Comparison of ENCODE assay signal across 10 cellular contexts in genomic region chr9:7186175-7186574, GRCh38.
DNase-seq lines count a peak whose midpoint lies in the region; ATAC-seq and TF ChIP-seq lines count a peak whose summit lies in the region.
"Had no signal": no experiment of that assay in that cellular context is flagged by ENCODE, and none has a peak within 500 bp of the region (broad histone marks: within the 10 kb centered on the region; RNA-seq: fewer than 3 reads in every experiment).

No MANE protein-coding gene starts in this region.

- no peak for TF ChIP-seq EP300 in transverse colon (IDR thresholded peaks at IDR 0.05; ENCODE audit: low read depth)

- H3K27ac ChIP-seq in breast epithelium (no peak overlapping the region), transverse colon (no peak overlapping the region)

- H3K36me3 ChIP-seq in breast epithelium = no peaks in the 10 kb centered on the region
- H3K36me3 ChIP-seq in transverse colon = no peaks in the 10 kb centered on the region

- no peak for ATAC-seq in GM21528 (IDR thresholded peaks at IDR 0.05; ENCODE audit: low FRiP score, unreplicated experiment)

- peaks cover 11% of the 10 kb centered on the region for H3K36me3 Mint-ChIP-seq in MCF 10A (ENCODE audit: insufficient read depth, unreplicated experiment)

- WGBS in transverse colon (ENCODE audit: low coverage in 1 of 2), 2 donors = 50% methylated on average over 1 of the region's 1 CpG; no CpG with 5 or more reads in 1 of the 2 donors

- H3K4me3 Mint-ChIP-seq in MCF 10A (ENCODE audit: unreplicated experiment) = no peak overlapping the region
- H3K4me3 Mint-ChIP-seq: activated naive CD8-positive, alpha-beta T cell treated with anti-CD3 and anti-CD28 coated beads, Interleukin-2, amount 10 ng/mL, durations not matched to agents 7 days and 5 days had no signal

- H3K4me1 ChIP-seq in breast epithelium (no peaks in the 10 kb centered on the region), transverse colon (no peaks in the 10 kb centered on the region)

- in situ Hi-C loops in transverse colon (cut with MboI; ENCODE audit: low pct_ligation_motif_present in 1 of 4, low pct_unique_long_range_greater_than_20kb in 1 of 4, low sequenced_read_pairs in 3 of 4) = no loop called here

- TF ChIP-seq CTCF in MCF 10A (IDR thresholded peaks at IDR 0.05; ENCODE audit: unreplicated experiment) (peak; percentile 63), breast epithelium (IDR thresholded peaks at IDR 0.05) (no peak), fibroblast of mammary gland (conservative IDR thresholded peaks at IDR 0.05; ENCODE audit: control insufficient read depth, insufficient read depth, low read depth, low read length) (peak; percentile 80), transverse colon (IDR thresholded peaks at IDR 0.05) (peak; percentile 18 to 54 (median 42))

- no TSS peak for BruUV-seq in MCF 10A (replicated peaks; lab: Mats Ljungman, UMichigan)

- peaks cover 8% of the 10 kb centered on the region for H3K9me3 Mint-ChIP-seq in MCF 10A (ENCODE audit: unreplicated experiment)

- POLR2A ChIA-PET in MCF 10A (lab: Yijun Ruan, JAX) = no interaction called here

- intact Hi-C loops in MCF 10A (cut with micrococcal nuclease) = loop anchor here (5.0 kb wide), 1 partner anchor 46 kb away; no protein-coding TSS in a partner anchor
- intact Hi-C loops in breast epithelium (cut with DNase I; ENCODE audit: low total_unique reads) = no loop called here
- intact Hi-C loops in transverse colon (cut with DNase I; ENCODE audit: low total_unique reads) = no loop called here

- CTCF ChIA-PET in MCF 10A (lab: Yijun Ruan, JAX) = interaction anchor here (0.9 to 3.1 kb wide), 7 partner anchors 10 to 150 kb away, joined by 3 to 13 read pairs (median 4); no protein-coding TSS in a partner anchor

- H3K4me3 ChIP-seq in breast epithelium = no peak overlapping the region
- H3K4me3 ChIP-seq in fibroblast of mammary gland (ENCODE audit: control insufficient read depth, low read depth, low read length) = no peak overlapping the region
- no peak overlapping the region for H3K4me3 ChIP-seq in transverse colon

- peaks cover 14% of the 10 kb centered on the region for H3K4me1 Mint-ChIP-seq in MCF 10A (ENCODE audit: insufficient read depth, unreplicated experiment)
- H3K4me1 Mint-ChIP-seq: activated naive CD8-positive, alpha-beta T cell treated with anti-CD3 and anti-CD28 coated beads, Interleukin-2, amount 10 ng/mL, durations not matched to agents 7 days and 5 days had no signal

- TF ChIP-seq POLR2A in breast epithelium (IDR thresholded peaks at IDR 0.05) = no peak
- TF ChIP-seq POLR2A in transverse colon (IDR thresholded peaks at IDR 0.05) = no peak

- no peaks in the 10 kb centered on the region for H3K27me3 ChIP-seq in breast epithelium
- no peaks in the 10 kb centered on the region for H3K27me3 ChIP-seq in transverse colon

- no peak overlapping the region for H3K27ac Mint-ChIP-seq in MCF 10A (ENCODE audit: low read depth, unreplicated experiment)
- H3K27ac Mint-ChIP-seq: activated naive CD8-positive, alpha-beta T cell treated with anti-CD3 and anti-CD28 coated beads, Interleukin-2, amount 10 ng/mL, durations not matched to agents 7 days and 5 days had no signal

- DNase-seq in MCF 10A (ENCODE audit: unreplicated experiment) (peak; percentile 67), breast epithelium (ENCODE audit: low spot score in 2 of 2) (no peak), OCI-M1 (lab: John Stamatoyannopoulos, UW) (peak; percentile 96), fibroblast of mammary gland (ENCODE audit: low read depth) (peak; percentile 43), transverse colon (no peak), mesenteric fat pad (ENCODE audit: low spot score) (no peak), H4 (ENCODE audit: low spot score) (no peak)
- DNase-seq: activated naive CD8-positive, alpha-beta T cell treated with anti-CD3 and anti-CD28 coated beads, Interleukin-2, amount 10 ng/mL, durations not matched to agents 7 days and 5 days; NCI-H748 treated with DMSO at 0.1 percent for 48 hours had no signal

- H3K9me3 ChIP-seq in breast epithelium (peaks cover 8 to 22% of the 10 kb centered on the region in 2 donors), transverse colon (peaks cover 0 to 13% of the 10 kb centered on the region in 2 donors)

- H3K27me3 Mint-ChIP-seq in MCF 10A (ENCODE audit: insufficient read depth, unreplicated experiment) = no peaks in the 10 kb centered on the region
- H3K27me3 Mint-ChIP-seq: activated naive CD8-positive, alpha-beta T cell treated with anti-CD3 and anti-CD28 coated beads, Interleukin-2, amount 10 ng/mL, durations not matched to agents 7 days and 5 days had no signal

Comparison
In these comparisons a context has a peak if more than half of its experiments do, and no peak if none do; other contexts are left out.
1. DNase-seq: peak in MCF 10A (single experiment), OCI-M1 (single experiment) and fibroblast of mammary gland (single experiment); none in breast epithelium (0 of 2), transverse colon (single experiment), mesenteric fat pad (single experiment) and H4 (single experiment).
2. CTCF ChIP-seq: peak in MCF 10A (single experiment), fibroblast of mammary gland (single experiment) and transverse colon (5 of 5); none in breast epithelium (0 of 3).